1 cellular context compared by ENCODE assay signal in genomic region chr11:120192831-120193625, GRCh38.
TF ChIP-seq lines count a peak whose summit lies in the region.

No MANE protein-coding gene starts in this region.

TF ChIP-seq in H1, 55 proteins besides CTCF, POLR2A, EP300 and RAD21:
- TF ChIP-seq SP2 (IDR thresholded peaks at IDR 0.05; ENCODE audit: low read length) = no peak
- no peak for TF ChIP-seq SIRT6 (IDR thresholded peaks at IDR 0.05; ENCODE audit: low read length)
- TF ChIP-seq POU5F1 (IDR thresholded peaks at IDR 0.05; ENCODE audit: low read depth, low read length) = no peak
- no peak for TF ChIP-seq TAF1 (IDR thresholded peaks at IDR 0.05; ENCODE audit: low read depth, low read length)
- TF ChIP-seq CBX8 (IDR thresholded peaks at IDR 0.05; ENCODE audit: borderline replicate concordance, low read depth, low read length) = no peak
- TF ChIP-seq RXRA (IDR thresholded peaks at IDR 0.05; ENCODE audit: insufficient read depth, low read depth, low read length) = no peak
TF ChIP-seq in H1: peak in this region for 0.
